16 cellular contexts compared by ENCODE assay signal in genomic region chr6:20334334-20334733, GRCh38.
DNase-seq lines count a peak whose midpoint lies in the region; ATAC-seq, FAIRE-seq and TF ChIP-seq lines count a peak whose summit lies in the region.
"Had no signal": no experiment of that assay in that cellular context is flagged by ENCODE, and none has a peak within 500 bp of the region (broad histone marks: within the 10 kb centered on the region; RNA-seq: fewer than 3 reads in every experiment).

No MANE protein-coding gene starts in this region.

- H3K4me3 ChIP-seq in GM12878 (no peak overlapping the region), foreskin fibroblast (ENCODE audit: low read depth in 1 of 2, low read length in 2 of 2) (no peak overlapping the region)
- H3K4me3 ChIP-seq: BLaER1 had no signal

- peak; percentile 48 for DNase-seq in DMS53 treated with DMSO at 0.1 percent for 48 hours (lab: John Stamatoyannopoulos, UW; ENCODE audit: unreplicated experiment)
- DNase-seq in H9: peak; percentile 34
- DNase-seq in GM12878 (ENCODE audit: low read depth, low spot score): no peak
- peak; percentile 45 for DNase-seq in inferior parietal cortex (ENCODE audit: extremely low spot score)
- no peak for DNase-seq in foreskin melanocyte
- DNase-seq in foreskin fibroblast: no peak
- DNase-seq: activated CD8-positive, alpha-beta memory T cell treated with anti-CD3 and anti-CD28 coated beads, Interleukin-2, amount 10 ng/mL, durations not matched to agents 7 days and 5 days; activated effector memory CD4-positive, alpha-beta T cell treated with Interleukin-2 at 50 U/mL for 16 hours; DMS153; NCI-H146; NK-92 treated with Interleukin-12 subunit alpha and Interleukin-12 subunit beta, amount 100 ng/mL, for 24 hours; stimulated activated CD4-positive, alpha-beta T cell treated with anti-CD3 and anti-CD28 coated beads, Interleukin-2, amount 100 ng/mL, for 48 hours had no signal

- no peak overlapping the region for H3T11ph ChIP-seq in H9 (ENCODE audit: low read length)

- no peak overlapping the region for H4K8ac ChIP-seq in H9 (replicated peaks; ENCODE audit: insufficient read length, low read depth, low read length)

- H3K27ac ChIP-seq in H9 (ENCODE audit: insufficient read length, low read depth, low read length) (no peak overlapping the region), GM12878 (ENCODE audit: control insufficient read depth, insufficient read depth) (no peak overlapping the region)
- H3K27ac ChIP-seq: BLaER1, RWPE1 had no signal

- no peaks in the 10 kb centered on the region for H3K23me2 ChIP-seq in H9 (ENCODE audit: insufficient read length, low read depth, low read length, poor library complexity, severe bottlenecking)

- H3K36me3 Mint-ChIP-seq in H9 (ENCODE audit: insufficient read depth in 1 of 3, low read depth in 3 of 3): no peaks in the 10 kb centered on the region

- no peaks in the 10 kb centered on the region for H3K79me2 ChIP-seq in H9 (ENCODE audit: insufficient read depth, low read length)
- no peaks in the 10 kb centered on the region for H3K79me2 ChIP-seq in GM12878 (ENCODE audit: control insufficient read depth, insufficient read depth, low read length)

- H3K27me3 ChIP-seq in H9 (ENCODE audit: insufficient read depth, low read length) (no peaks in the 10 kb centered on the region), GM12878 (replicated peaks in 1 of 2; ENCODE audit: control insufficient read depth in 2 of 2, insufficient read depth in 2 of 2, low read length in 1 of 2) (no peaks in the 10 kb centered on the region)
- H3K27me3 ChIP-seq: BLaER1 had no signal

- H3K56ac ChIP-seq in H9 (ENCODE audit: insufficient read length, low read depth, low read length): no peak overlapping the region

- H4K5ac ChIP-seq in H9 (ENCODE audit: insufficient read length, low read depth, low read length): no peak overlapping the region

- peaks cover 3% of the 10 kb centered on the region; the same call in 1 of the 2 replicates for H3K27me3 Mint-ChIP-seq in H9 (ENCODE audit: low read depth)

- no peak for TF ChIP-seq CTCF in H9 (conservative IDR thresholded peaks at IDR 0.05)
- TF ChIP-seq CTCF in GM12878 (IDR thresholded peaks at IDR 0.05 in 2 of 3, conservative IDR thresholded peaks at IDR 0.05 in 1 of 3; ENCODE audit: control insufficient read depth in 2 of 3, extremely low read depth in 1 of 3, insufficient read depth in 1 of 3, low read depth in 3 of 3, low read length in 3 of 3): no peak
- no peak for TF ChIP-seq CTCF in foreskin fibroblast (IDR thresholded peaks at IDR 0.05; ENCODE audit: low read depth, low read length)

- BruUV-seq in GM12878 (replicated peaks; lab: Mats Ljungman, UMichigan): no TSS peak

- no peak overlapping the region for H3K4ac ChIP-seq in H9 (ENCODE audit: low read depth, low read length)

- no peak overlapping the region for H2AK5ac ChIP-seq in H9 (ENCODE audit: insufficient read length, low read length)

- H3K4me1 ChIP-seq in H9 (ENCODE audit: insufficient read depth, low read length) (no peaks in the 10 kb centered on the region; the same call in none of the 2 replicates), GM12878 (ENCODE audit: control insufficient read depth, insufficient read depth, low read length) (no peaks in the 10 kb centered on the region)
- H3K4me1 ChIP-seq: BLaER1 had no signal

- POLR2A ChIA-PET in GM12878 (lab: Charles Lee): no interaction called here

- no peak overlapping the region for H2BK5ac ChIP-seq in H9 (ENCODE audit: insufficient read length, low read length)

- no peaks in the 10 kb centered on the region for H3K9me3 ChIP-seq in H9 (ENCODE audit: control insufficient read depth, low read depth, low read length)
- no peaks in the 10 kb centered on the region; the same call in 2 of the 3 replicates for H3K9me3 ChIP-seq in GM12878 (replicated peaks; ENCODE audit: control insufficient read depth, insufficient read depth, low read length)
- H3K9me3 ChIP-seq: BLaER1 had no signal

- no peak overlapping the region for H3K23ac ChIP-seq in H9 (ENCODE audit: insufficient read length, low read depth, low read length)

- H2BK20ac ChIP-seq in H9 (ENCODE audit: low read depth, low read length, poor library complexity, severe bottlenecking): no peak overlapping the region

- no peak overlapping the region for H4K91ac ChIP-seq in H9 (ENCODE audit: insufficient read length, low read depth, low read length)

- no peak overlapping the region for H3K4me2 ChIP-seq in H9 (ENCODE audit: insufficient read depth, insufficient read length, low read length)
- no peak overlapping the region for H3K4me2 ChIP-seq in GM12878 (ENCODE audit: control insufficient read depth, insufficient read depth)
- H3K4me2 ChIP-seq: BLaER1 had no signal

- RAD21 ChIA-PET in GM12878 (lab: Charles Lee; ENCODE audit: unreplicated experiment): no interaction called here

- H2BK120ac ChIP-seq in H9 (ENCODE audit: low read depth, low read length, poor library complexity, severe bottlenecking): no peak overlapping the region

- TF ChIP-seq POLR2A in GM12878 (IDR thresholded peaks at IDR 0.05; ENCODE audit: low read depth, low read length): no peak

- no peak overlapping the region for H3K14ac ChIP-seq in H9 (ENCODE audit: insufficient read depth, low read length)

- TF ChIP-seq EP300 in GM12878 (IDR thresholded peaks at IDR 0.05; ENCODE audit: borderline replicate concordance in 1 of 2, control insufficient read depth in 1 of 2, low read depth in 2 of 2, low read length in 2 of 2): no peak

- H2AFZ ChIP-seq in H9 (ENCODE audit: low read length) (no peak overlapping the region), GM12878 (ENCODE audit: control insufficient read depth, low read depth, low read length) (no peak overlapping the region)

- CTCF ChIA-PET in GM12878 (lab: Yijun Ruan, JAX): interaction anchor here (1.0 kb wide), 1 partner anchor 194 kb away, joined by 5 read pairs; no protein-coding TSS in a partner anchor

- no peaks in the 10 kb centered on the region for H4K20me1 ChIP-seq in H9 (ENCODE audit: control insufficient read depth, insufficient read depth, insufficient read length)
- H4K20me1 ChIP-seq in GM12878 (ENCODE audit: control insufficient read depth, insufficient read depth): no peaks in the 10 kb centered on the region
- H4K20me1 ChIP-seq: BLaER1 had no signal

- H2BK15ac ChIP-seq in H9 (ENCODE audit: low read depth, low read length): no peak overlapping the region

- no peak overlapping the region for H3K4me3 Mint-ChIP-seq in H9
- H3K4me3 Mint-ChIP-seq: activated CD8-positive, alpha-beta memory T cell treated with anti-CD3 and anti-CD28 coated beads, Interleukin-2, amount 10 ng/mL, durations not matched to agents 7 days and 5 days had no signal

- H3K4me1 Mint-ChIP-seq in H9: peaks cover under 1 to 1% of the 10 kb centered on the region in 2 experiments

- WGBS in H9 (ENCODE audit: extremely low coverage, insufficient read length, low lambda C conversion rate): no CpG with 5 or more reads among the region's 8 CpGs
- 64% methylated on average over 8 of the region's 8 CpGs for WGBS in GM12878 (ENCODE audit: insufficient coverage, insufficient replicate concordance, low lambda C conversion rate, missing lambda C conversion rate)

- no peaks in the 10 kb centered on the region for H3K36me3 ChIP-seq in GM12878 (ENCODE audit: control insufficient read depth in 2 of 2, insufficient read depth in 2 of 2, low read length in 1 of 2)
- H3K36me3 ChIP-seq: BLaER1 had no signal

- no peak for TF ChIP-seq RAD21 in GM12878 (IDR thresholded peaks at IDR 0.05; ENCODE audit: insufficient read depth, low read depth, low read length)

- no peak overlapping the region for H2BK12ac ChIP-seq in H9 (ENCODE audit: insufficient read length, low read depth, low read length)

- SMC1A ChIA-PET in GM12878 (lab: Charles Lee; ENCODE audit: uncharacterized antibody, unreplicated experiment): interaction anchor here (0.8 to 2.3 kb wide), 3 partner anchors 8 to 14 kb away, joined by 3 to 10 read pairs (median 3); no protein-coding TSS in a partner anchor

- in situ Hi-C loops in GM12878 (cut with MboI): no loop called here

- intact Hi-C loops in GM12878 (cut with micrococcal nuclease; ENCODE audit: unreplicated experiment): no loop called here

- H3K79me1 ChIP-seq in H9 (ENCODE audit: insufficient read depth, low read depth, low read length, poor library complexity, severe bottlenecking): no peaks in the 10 kb centered on the region

- H3K18ac ChIP-seq in H9 (ENCODE audit: insufficient read length, low read depth, low read length): no peak overlapping the region

- no peak for FAIRE-seq in GM12878 (lab: Jason Lieb, UNC)
- FAIRE-seq: endometrium had no signal

- H3K9ac ChIP-seq in H9 (ENCODE audit: extremely low read depth, insufficient read length, low read length): no peak overlapping the region
- no peak overlapping the region for H3K9ac ChIP-seq in GM12878 (ENCODE audit: control insufficient read depth, insufficient read depth, low read length)
- H3K9ac ChIP-seq: BLaER1 had no signal

- no peak for ATAC-seq in GM12878
- ATAC-seq in GM21576 (IDR thresholded peaks at IDR 0.05; ENCODE audit: unreplicated experiment): no peak
- ATAC-seq: activated CD8-positive, alpha-beta memory T cell treated with anti-CD3 and anti-CD28 coated beads, Interleukin-2, amount 10 ng/mL, durations not matched to agents 7 days and 5 days had no signal

- peaks cover 0 to 2% of the 10 kb centered on the region in 2 experiments; a peak in 1 of 5 replicates for H3K9me3 Mint-ChIP-seq in H9

- no peak overlapping the region for H3K27ac Mint-ChIP-seq in H9
- H3K27ac Mint-ChIP-seq: activated CD8-positive, alpha-beta memory T cell treated with anti-CD3 and anti-CD28 coated beads, Interleukin-2, amount 10 ng/mL, durations not matched to agents 7 days and 5 days had no signal

TF ChIP-seq in GM12878, 131 proteins besides CTCF, POLR2A, EP300 and RAD21 (continues in another document):
- TF ChIP-seq, protein P1, sequence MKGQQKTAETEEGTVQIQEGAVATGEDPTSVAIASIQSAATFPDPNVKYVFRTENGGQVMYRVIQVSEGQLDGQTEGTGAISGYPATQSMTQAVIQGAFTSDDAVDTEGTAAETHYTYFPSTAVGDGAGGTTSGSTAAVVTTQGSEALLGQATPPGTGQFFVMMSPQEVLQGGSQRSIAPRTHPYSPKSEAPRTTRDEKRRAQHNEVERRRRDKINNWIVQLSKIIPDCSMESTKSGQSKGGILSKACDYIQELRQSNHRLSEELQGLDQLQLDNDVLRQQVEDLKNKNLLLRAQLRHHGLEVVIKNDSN (IDR thresholded peaks at IDR 0.05; ENCODE audit: borderline replicate concordance, extremely low read length, insufficient read depth, low read depth, low read length): peak; percentile 31
- TF ChIP-seq BHLHE40 (IDR thresholded peaks at IDR 0.05; ENCODE audit: borderline replicate concordance in 1 of 2, low read depth in 2 of 2, low read length in 1 of 2): no peak
- no peak for TF ChIP-seq RELA (IDR thresholded peaks at IDR 0.05; ENCODE audit: borderline replicate concordance, partially characterized antibody)
- no peak for TF ChIP-seq SMARCA5 (IDR thresholded peaks at IDR 0.05)

Comparison
In these comparisons a context has a peak if more than half of its experiments do, and no peak if none do; other contexts are left out.
1. DNase-seq: peak in DMS53 treated with DMSO at 0.1 percent for 48 hours (single experiment), H9 (single experiment) and inferior parietal cortex (single experiment); none in GM12878 (single experiment), foreskin melanocyte (single experiment) and foreskin fibroblast (0 of 2).